8 cellular contexts compared by ENCODE assay signal in the genomic region with DNA sequence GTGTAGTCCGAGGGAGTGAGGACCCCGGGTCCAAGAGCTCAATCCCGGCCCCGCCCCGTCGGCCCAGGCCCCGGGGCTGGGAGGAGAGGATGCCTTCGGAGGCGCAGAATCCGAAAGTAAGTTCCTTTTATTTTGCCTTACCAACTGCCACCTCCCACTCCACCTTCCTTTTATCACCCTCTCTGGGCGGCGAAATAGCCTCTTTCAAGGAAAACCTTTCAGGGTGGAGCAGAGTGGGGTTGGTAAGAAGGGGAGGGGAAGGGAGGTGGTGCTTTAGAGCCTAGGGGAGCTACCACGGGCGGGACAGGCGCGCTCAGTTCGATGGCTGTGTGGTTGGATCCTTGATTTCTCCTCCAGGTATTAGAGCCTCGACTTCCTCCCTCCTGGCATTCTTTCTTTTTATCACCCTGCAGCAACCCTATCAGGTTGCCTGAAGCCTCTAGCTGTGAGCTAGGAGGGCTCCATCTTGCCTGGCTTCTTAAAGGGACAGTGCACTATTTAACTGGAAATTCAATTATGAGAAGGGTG.
A peak's percentile ranks its signal among the peaks of the same experiment; 100 is the strongest.
DNase-seq lines count a peak whose midpoint lies in the region; ATAC-seq and TF ChIP-seq lines count a peak whose summit lies in the region.

No MANE protein-coding gene starts in this region.

- H3K27ac Mint-ChIP-seq in endothelial cell (ENCODE audit: unreplicated experiment) (no peak overlapping the region), mesothelial cell of epicardium (peak overlapping the region; percentile 93)

- H3K4me3 Mint-ChIP-seq in endothelial cell (ENCODE audit: unreplicated experiment) (peak overlapping the region; percentile 93), mesothelial cell of epicardium (peak overlapping the region; percentile 88)

- in situ Hi-C loops in transverse colon (cut with MboI; ENCODE audit: low pct_ligation_motif_present in 1 of 4, low pct_unique_long_range_greater_than_20kb in 1 of 4, low sequenced_read_pairs in 3 of 4): no loop called here

- no peak for TF ChIP-seq EP300 in transverse colon (IDR thresholded peaks at IDR 0.05; ENCODE audit: low read depth)

- peaks cover 0 to 3% (median 0%) of the 10 kb centered on the region in 4 donors for H3K4me1 ChIP-seq in transverse colon

- H3K36me3 ChIP-seq in transverse colon: no peaks in the 10 kb centered on the region

- H3K27me3 ChIP-seq in transverse colon: no peaks in the 10 kb centered on the region

- DNase-seq in AG08395 (ENCODE audit: low spot score): peak; percentile 31
- DNase-seq in SW480 (ENCODE audit: low spot score): peak; percentile 41
- peak; percentile 4 for DNase-seq in endothelial cell (ENCODE audit: low spot score)
- no peak for DNase-seq in mesothelial cell of epicardium (ENCODE audit: low spot score in 2 of 2, unreplicated experiment in 2 of 2)
- peak; percentile 39 for DNase-seq in transverse colon

- H3K9me3 ChIP-seq in transverse colon: no peaks in the 10 kb centered on the region

- no peak for TF ChIP-seq CTCF in endothelial cell (IDR thresholded peaks at IDR 0.05; ENCODE audit: unreplicated experiment)
- TF ChIP-seq CTCF in mesothelial cell of epicardium (IDR thresholded peaks at IDR 0.05; ENCODE audit: unreplicated experiment): no peak
- no peak for TF ChIP-seq CTCF in transverse colon (IDR thresholded peaks at IDR 0.05)

- ATAC-seq in GM18511 (IDR thresholded peaks at IDR 0.05; ENCODE audit: unreplicated experiment) (peak; percentile 64), HG03103 (IDR thresholded peaks at IDR 0.05; ENCODE audit: low read depth, unreplicated experiment) (peak; percentile 48), GM18520 (IDR thresholded peaks at IDR 0.05; ENCODE audit: unreplicated experiment) (no peak)

- H3K4me3 ChIP-seq in transverse colon: peak overlapping the region; percentile 25 to 68 (median 57)

- H3K27ac ChIP-seq in transverse colon: peak overlapping the region; percentile 80 to 91 (median 86)

- peak; percentile 51 for TF ChIP-seq POLR2A in transverse colon (IDR thresholded peaks at IDR 0.05)

- H3K9me3 Mint-ChIP-seq in endothelial cell (ENCODE audit: unreplicated experiment): no peaks in the 10 kb centered on the region
- peaks cover 29% of the 10 kb centered on the region for H3K9me3 Mint-ChIP-seq in mesothelial cell of epicardium

- H3K36me3 Mint-ChIP-seq in endothelial cell (ENCODE audit: low read depth, unreplicated experiment): no peaks in the 10 kb centered on the region
- H3K36me3 Mint-ChIP-seq in mesothelial cell of epicardium: no peaks in the 10 kb centered on the region

- H3K4me1 Mint-ChIP-seq in endothelial cell (ENCODE audit: unreplicated experiment): peaks cover 5% of the 10 kb centered on the region
- H3K4me1 Mint-ChIP-seq in mesothelial cell of epicardium: peaks cover 11% of the 10 kb centered on the region

- H3K27me3 Mint-ChIP-seq in endothelial cell (ENCODE audit: unreplicated experiment) (peaks cover 3% of the 10 kb centered on the region), mesothelial cell of epicardium (ENCODE audit: low read depth) (no peaks in the 10 kb centered on the region)

- 33% methylated on average over 18 of the region's 18 CpGs; no CpG with 5 or more reads in 1 of the 2 donors for WGBS in transverse colon (ENCODE audit: low coverage in 1 of 2), 2 donors

- intact Hi-C loops in transverse colon (cut with DNase I; ENCODE audit: low total_unique reads): no loop called here

Comparison
In these comparisons a context has a peak if more than half of its experiments do, and no peak if none do; other contexts are left out.
1. DNase-seq: peak in AG08395 (single experiment), SW480 (single experiment), endothelial cell (single experiment) and transverse colon (single experiment); none in mesothelial cell of epicardium (0 of 2).